In the genomic region with DNA sequence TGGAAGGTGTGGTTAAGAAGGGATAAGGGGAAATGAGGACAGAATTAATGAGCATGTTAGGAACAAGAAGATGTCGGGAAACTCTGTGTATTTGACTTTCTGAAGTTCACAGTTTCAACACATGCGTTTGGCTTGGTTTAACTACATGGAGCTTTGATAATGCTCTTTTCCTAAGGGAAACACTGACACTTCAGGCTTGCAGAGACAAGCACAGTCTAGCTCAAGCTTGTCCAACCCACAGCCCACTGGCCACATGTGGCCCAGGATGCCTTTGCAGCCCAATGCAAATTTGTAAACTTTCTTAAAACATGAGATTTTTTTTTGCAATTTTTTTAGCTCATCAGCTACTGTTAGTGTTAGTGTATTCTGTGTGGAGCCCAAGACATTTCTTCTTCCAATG, we compare ENCODE assay signal across 14 cellular contexts.
DNase-seq lines count a peak whose midpoint lies in the region; ATAC-seq and TF ChIP-seq lines count a peak whose summit lies in the region.
"Had no signal": no experiment of that assay in that cellular context is flagged by ENCODE, and none has a peak within 500 bp of the region (broad histone marks: within the 10 kb centered on the region; RNA-seq: fewer than 3 reads in every experiment).

No MANE protein-coding gene starts in this region.

- H3K27ac ChIP-seq in right atrium auricular region = no peak overlapping the region
- no peak overlapping the region for H3K27ac ChIP-seq in mammary epithelial cell (ENCODE audit: insufficient read depth, low read depth, low read length)
- peak overlapping the region; percentile 17 for H3K27ac ChIP-seq in vagina
- H3K27ac ChIP-seq: BLaER1 treated with 17β-estradiol and CSF1 and Interleukin-3, amounts not matched to agents 10 nM and 100 nM had no signal

- no peaks in the 10 kb centered on the region for H3K27me3 ChIP-seq in right atrium auricular region
- H3K27me3 ChIP-seq in mammary epithelial cell (ENCODE audit: insufficient read depth, low read length) = no peaks in the 10 kb centered on the region
- no peaks in the 10 kb centered on the region for H3K27me3 ChIP-seq in vagina
- H3K27me3 ChIP-seq: BLaER1 treated with 17β-estradiol and CSF1 and Interleukin-3, amounts not matched to agents 10 nM and 100 nM had no signal

- H3K36me3 ChIP-seq in right atrium auricular region (no peaks in the 10 kb centered on the region), mammary epithelial cell (ENCODE audit: insufficient read depth, low read length) (no peaks in the 10 kb centered on the region), vagina (no peaks in the 10 kb centered on the region)
- H3K36me3 ChIP-seq: BLaER1 treated with 17β-estradiol and CSF1 and Interleukin-3, amounts not matched to agents 10 nM and 100 nM had no signal

- H3K4me1 ChIP-seq in right atrium auricular region = no peaks in the 10 kb centered on the region
- peaks cover 15% of the 10 kb centered on the region for H3K4me1 ChIP-seq in mammary epithelial cell (ENCODE audit: insufficient read depth, low read length)
- H3K4me1 ChIP-seq in vagina = peaks cover 23% of the 10 kb centered on the region
- H3K4me1 ChIP-seq: BLaER1 treated with 17β-estradiol and CSF1 and Interleukin-3, amounts not matched to agents 10 nM and 100 nM had no signal

- H3K79me2 ChIP-seq in mammary epithelial cell (ENCODE audit: insufficient read depth, low read length) = no peaks in the 10 kb centered on the region

- H3K9ac ChIP-seq in mammary epithelial cell (ENCODE audit: insufficient read depth, low read length) = no peak overlapping the region
- H3K9ac ChIP-seq: BLaER1 treated with 17β-estradiol and CSF1 and Interleukin-3, amounts not matched to agents 10 nM and 100 nM had no signal

- 0% methylated on average over 2 of the region's 2 CpGs for WGBS in mammary epithelial cell (ENCODE audit: low coverage, missing lambda C conversion rate)

- H3K4me3 ChIP-seq in right atrium auricular region = no peak overlapping the region
- no peak overlapping the region for H3K4me3 ChIP-seq in mammary epithelial cell (replicated peaks in 1 of 3; ENCODE audit: insufficient read depth in 1 of 3, low read depth in 2 of 3, low read length in 3 of 3)
- no peak overlapping the region for H3K4me3 ChIP-seq in fibroblast of villous mesenchyme (ENCODE audit: low read depth, low read length)
- H3K4me3 ChIP-seq in vagina = no peak overlapping the region
- H3K4me3 ChIP-seq: BLaER1 treated with 17β-estradiol and CSF1 and Interleukin-3, amounts not matched to agents 10 nM and 100 nM; GM23338 had no signal

- H3K9me3 ChIP-seq in right atrium auricular region (no peaks in the 10 kb centered on the region), mammary epithelial cell (replicated peaks; ENCODE audit: insufficient read depth, low read length) (no peaks in the 10 kb centered on the region), vagina (no peaks in the 10 kb centered on the region)

- intact Hi-C loops in Right ventricle myocardium superior (cut with DNase I) = no loop called here
- intact Hi-C loops in mammary epithelial cell (cut with micrococcal nuclease) = loop anchor here (10.0 kb wide), 1 partner anchor 859 kb away; no protein-coding TSS in a partner anchor
- intact Hi-C loops in vagina (cut with DNase I) = no loop called here

- H4K20me1 ChIP-seq in mammary epithelial cell (ENCODE audit: insufficient read depth, low read length) = no peaks in the 10 kb centered on the region
- H4K20me1 ChIP-seq: BLaER1 treated with 17β-estradiol and CSF1 and Interleukin-3, amounts not matched to agents 10 nM and 100 nM had no signal

- peak overlapping the region; percentile 67 for H3K4me2 ChIP-seq in mammary epithelial cell (ENCODE audit: insufficient read depth, low read depth, low read length)
- H3K4me2 ChIP-seq: BLaER1 treated with 17β-estradiol and CSF1 and Interleukin-3, amounts not matched to agents 10 nM and 100 nM; GM23338 had no signal

- in situ Hi-C loops in mammary epithelial cell (cut with MboI; ENCODE audit: low sequenced_read_pairs in 2 of 2) = no loop called here

- TF ChIP-seq POLR2A in vagina (IDR thresholded peaks at IDR 0.05) = no peak

- CTCF ChIA-PET in mammary epithelial cell (lab: Charles Lee; ENCODE audit: low non-redundant PET) = interaction anchor here (0.6 kb wide), 1 partner anchor 417 kb away, joined by 5 read pairs; no protein-coding TSS in a partner anchor

- TF ChIP-seq CTCF in right atrium auricular region (IDR thresholded peaks at IDR 0.05) (no peak), mammary epithelial cell (conservative IDR thresholded peaks at IDR 0.05 in 1 of 2, IDR thresholded peaks at IDR 0.05 in 1 of 2; ENCODE audit: extremely low read depth in 1 of 2, insufficient read depth in 1 of 2, low read depth in 1 of 2, low read length in 2 of 2) (no peak), fibroblast of villous mesenchyme (IDR thresholded peaks at IDR 0.05; ENCODE audit: insufficient read depth, low read depth, low read length) (no peak), vagina (IDR thresholded peaks at IDR 0.05) (no peak)

- peak; percentile 22 for ATAC-seq in Right ventricle myocardium superior (ENCODE audit: poor library complexity)
- ATAC-seq: CD8-positive, alpha-beta T cell; GM23338 had no signal

- dilution Hi-C loops in mammary epithelial cell (cut with HindIII; ENCODE audit: low sequenced_read_pairs) = no loop called here

- peak overlapping the region; percentile 82 for H2AFZ ChIP-seq in mammary epithelial cell (ENCODE audit: low read depth, low read length)
- H2AFZ ChIP-seq: GM23338 had no signal

- BruUV-seq in mammary epithelial cell (replicated peaks; lab: Mats Ljungman, UMichigan) = no TSS peak

- DNase-seq in Right ventricle myocardium superior (no peak), right atrium auricular region (ENCODE audit: low spot score) (no peak), mammary epithelial cell (peak; percentile 48), fibroblast of villous mesenchyme (ENCODE audit: low read depth) (peak; percentile 35), vagina (ENCODE audit: extremely low spot score in 2 of 2) (no peak), NOMO-1 treated with dmso at 0.1 percent for 144 hours (lab: John Stamatoyannopoulos, UW; ENCODE audit: unreplicated experiment) (no peak), foreskin melanocyte (no peak)
- DNase-seq: Calu3; CD8-positive, alpha-beta T cell; DMS79 treated with DMSO at 0.1 percent for 48 hours; GF-D8; HCEC 1CT had no signal

Comparison
In these comparisons a context has a peak if more than half of its experiments do, and no peak if none do; other contexts are left out.
1. DNase-seq: peak in mammary epithelial cell (single experiment) and fibroblast of villous mesenchyme (single experiment); none in Right ventricle myocardium superior (single experiment), right atrium auricular region (single experiment), vagina (0 of 2), NOMO-1 treated with dmso at 0.1 percent for 144 hours (single experiment) and foreskin melanocyte (single experiment).